In genomic region chr16:63581560-63581959, GRCh38 we compare ENCODE assay signal across 23 cellular contexts.
"Had no signal": no experiment of that assay in that cellular context is flagged by ENCODE, and none has a peak within 500 bp of the region (broad histone marks: within the 10 kb centered on the region; RNA-seq: fewer than 3 reads in every experiment).

No MANE protein-coding gene starts in this region.

- H3K4me1 Mint-ChIP-seq: endodermal cell; naive thymus-derived CD4-positive, alpha-beta T cell had no signal

- DNase-seq: activated CD4-positive, alpha-beta T cell treated with anti-CD3 and anti-CD28 coated beads for 4 hours; activated CD4-positive, alpha-beta T cell treated with anti-CD3 and anti-CD28 coated beads, Interleukin-2, amount 50 U/mL, for 4 hours; activated effector memory CD4-positive, alpha-beta T cell treated with Interleukin-2 at 50 U/mL for 16 hours; activated naive CD4-positive, alpha-beta T cell treated with Interleukin-2 at 50 U/mL for 16 hours; central memory CD4-positive, alpha-beta T cell; endodermal cell; foreskin keratinocyte; mammary epithelial cell; midbrain; naive thymus-derived CD4-positive, alpha-beta T cell; nucleus accumbens; pancreas; stimulated activated CD4-positive, alpha-beta T cell treated with anti-CD3 and anti-CD28 coated beads, Interleukin-2, amount 100 ng/mL, for 48 hours; stimulated activated naive CD4-positive, alpha-beta T cell treated with Interleukin-2 at 50 U/mL for 16 hours; transverse colon; uterus had no signal

- H3K27ac ChIP-seq: ascending aorta, foreskin keratinocyte, pancreas, prostate gland, transverse colon, uterus, VCaP had no signal

- H3K36me3 Mint-ChIP-seq: activated naive CD8-positive, alpha-beta T cell; brain; naive thymus-derived CD4-positive, alpha-beta T cell had no signal

- H3K36me3 ChIP-seq: ascending aorta, pancreas, prostate gland, transverse colon, uterus had no signal

- H3K27me3 ChIP-seq: ascending aorta, foreskin keratinocyte, pancreas, transverse colon, uterus had no signal

- H3K4me3 Mint-ChIP-seq: activated naive CD8-positive, alpha-beta T cell; brain; endodermal cell; naive thymus-derived CD4-positive, alpha-beta T cell; neural crest cell had no signal

- H3K27ac Mint-ChIP-seq: activated naive CD8-positive, alpha-beta T cell; brain; endodermal cell; naive thymus-derived CD4-positive, alpha-beta T cell had no signal

- H3K9me3 Mint-ChIP-seq: endodermal cell had no signal

- H3K9me3 ChIP-seq: ascending aorta, pancreas, prostate gland, transverse colon, uterus had no signal

- H3K4me1 ChIP-seq: ascending aorta, foreskin keratinocyte, pancreas, prostate gland, transverse colon, uterus had no signal

- H3K27me3 Mint-ChIP-seq: activated naive CD8-positive, alpha-beta T cell; brain; naive thymus-derived CD4-positive, alpha-beta T cell had no signal

- H3K4me3 ChIP-seq: ascending aorta, pancreas, prostate gland, transverse colon, uterus had no signal

- ATAC-seq: esophagus mucosa; foreskin keratinocyte; naive thymus-derived CD4-positive, alpha-beta T cell; pancreas had no signal
